33 cellular contexts compared by ENCODE assay signal in genomic region chr6:22825210-22825609, GRCh38.
DNase-seq lines count a peak whose midpoint lies in the region; ATAC-seq and TF ChIP-seq lines count a peak whose summit lies in the region.
"Had no signal": no experiment of that assay in that cellular context is flagged by ENCODE, and none has a peak within 500 bp of the region (broad histone marks: within the 10 kb centered on the region; RNA-seq: fewer than 3 reads in every experiment).

No MANE protein-coding gene starts in this region.

- no peak overlapping the region for H3K4me3 Mint-ChIP-seq in stimulated activated naive B cell treated with anti-CD40 and anti-IgM and Interleukin-4, amounts not matched to agents 10 μg/mL and 1 μg/mL and 100 μg/mL, for 72 hours
- no peak overlapping the region for H3K4me3 Mint-ChIP-seq in activated T-cell treated with anti-CD3 and anti-CD28 coated beads, Interleukin-2, amount 50 U/mL, for 4 hours
- H3K4me3 Mint-ChIP-seq: B cell; central memory CD8-positive, alpha-beta T cell; dendritic cell treated with granulocyte-macrophage colony-stimulating factor and Interleukin-4, amounts not matched to agents 40 ng/mL and 50 ng/mL, for 4 days; H9; neural progenitor cell; T-helper 1 cell treated with Interleukin-12 subunit alpha and Interleukin-12 subunit beta and Interleukin-4 antibody, amounts not matched to agents 30 μg/mL and 1 μg/mL, for 36 hours had no signal

- H3K36me3 Mint-ChIP-seq in stimulated activated naive B cell treated with anti-CD40 and anti-IgM and Interleukin-4, amounts not matched to agents 10 μg/mL and 1 μg/mL and 100 μg/mL, for 72 hours: no peaks in the 10 kb centered on the region
- H3K36me3 Mint-ChIP-seq in activated T-cell treated with anti-CD3 and anti-CD28 coated beads, Interleukin-2, amount 50 U/mL, for 4 hours (ENCODE audit: insufficient read depth): no peaks in the 10 kb centered on the region
- H3K36me3 Mint-ChIP-seq: neural progenitor cell had no signal

- H3K4me1 ChIP-seq in Panc1 (ENCODE audit: control insufficient read depth, insufficient read depth, low read length): peaks cover 20% of the 10 kb centered on the region

- intact Hi-C loops in Panc1 (cut with micrococcal nuclease; ENCODE audit: unreplicated experiment): loop anchor here (5.0 to 10.0 kb wide), 2 partner anchors 680 to 1233 kb away; partner anchors contain the start of gene SOX4

- no peaks in the 10 kb centered on the region for H3K36me3 ChIP-seq in Panc1 (ENCODE audit: control insufficient read depth, insufficient read depth, low read length)
- H3K36me3 ChIP-seq: esophagus squamous epithelium, neural progenitor cell, right lobe of liver, stomach, thyroid gland, vagina had no signal

- H3K27ac Mint-ChIP-seq in stimulated activated naive B cell treated with anti-CD40 and anti-IgM and Interleukin-4, amounts not matched to agents 10 μg/mL and 1 μg/mL and 100 μg/mL, for 72 hours: no peak overlapping the region
- H3K27ac Mint-ChIP-seq: B cell; dendritic cell treated with granulocyte-macrophage colony-stimulating factor and Interleukin-4, amounts not matched to agents 40 ng/mL and 50 ng/mL, for 4 days; H9; neural progenitor cell; T-helper 1 cell treated with Interleukin-12 subunit alpha and Interleukin-12 subunit beta and Interleukin-4 antibody, amounts not matched to agents 30 μg/mL and 1 μg/mL, for 36 hours had no signal

- POLR2A ChIA-PET in Panc1 (lab: Charles Lee): no interaction called here

- no peaks in the 10 kb centered on the region for H3K27me3 Mint-ChIP-seq in stimulated activated naive B cell treated with anti-CD40 and anti-IgM and Interleukin-4, amounts not matched to agents 10 μg/mL and 1 μg/mL and 100 μg/mL, for 72 hours
- no peaks in the 10 kb centered on the region for H3K27me3 Mint-ChIP-seq in activated T-cell treated with anti-CD3 and anti-CD28 coated beads, Interleukin-2, amount 50 U/mL, for 4 hours (ENCODE audit: low read depth)
- H3K27me3 Mint-ChIP-seq: B cell; central memory CD8-positive, alpha-beta T cell; dendritic cell treated with granulocyte-macrophage colony-stimulating factor and Interleukin-4, amounts not matched to agents 40 ng/mL and 50 ng/mL, for 4 days had no signal

- peaks cover 5 to 7% of the 10 kb centered on the region in 2 donors for H3K4me1 Mint-ChIP-seq in stimulated activated naive B cell treated with anti-CD40 and anti-IgM and Interleukin-4, amounts not matched to agents 10 μg/mL and 1 μg/mL and 100 μg/mL, for 72 hours
- H3K4me1 Mint-ChIP-seq in activated T-cell treated with anti-CD3 and anti-CD28 coated beads, Interleukin-2, amount 50 U/mL, for 4 hours (ENCODE audit: low read depth): no peaks in the 10 kb centered on the region
- H3K4me1 Mint-ChIP-seq: B cell; central memory CD8-positive, alpha-beta T cell had no signal

- peak overlapping the region; percentile 63 for H3K27ac ChIP-seq in Panc1 (ENCODE audit: low read length)
- H3K27ac ChIP-seq: esophagus squamous epithelium, HL-60, neural progenitor cell, right lobe of liver, stomach, thyroid gland, vagina had no signal

- no peak for TF ChIP-seq CTCF in Panc1 (IDR thresholded peaks at IDR 0.05)

- peak; percentile 8 for DNase-seq in NCI-H2227 (lab: John Stamatoyannopoulos, UW; ENCODE audit: unreplicated experiment)
- no peak for DNase-seq in NCI-H2227 treated with DMSO at 0.1 percent for 48 hours (lab: John Stamatoyannopoulos, UW)
- no peak for DNase-seq in Panc1 (ENCODE audit: low read depth, low spot score)
- peak; percentile 34 for DNase-seq in left kidney (ENCODE audit: low read depth, low spot score)
- DNase-seq in stimulated activated naive B cell treated with anti-CD40 and anti-IgM and Interleukin-4, amounts not matched to agents 10 μg/mL and 1 μg/mL and 100 μg/mL, for 72 hours: no peak
- no peak for DNase-seq in activated T-cell treated with anti-CD3 and anti-CD28 coated beads, Interleukin-2, amount 50 U/mL, for 4 hours
- no peak for DNase-seq in AML-193 (lab: John Stamatoyannopoulos, UW)
- DNase-seq: activated CD4-positive, alpha-beta T cell treated with anti-CD3 and anti-CD28 coated beads, Interleukin-2, amount 50 U/mL, for 48 hours; activated naive CD4-positive, alpha-beta T cell treated with Interleukin-2 at 50 U/mL for 16 hours; body of pancreas; DMS 273 treated with DMSO at 0.1 percent for 48 hours; esophagus squamous epithelium; H9; KBM-7; NCI-H2029; NCI-H226; NCI-H526 treated with DMSO at 0.1 percent for 48 hours; OCI-M1; right lobe of liver; stimulated activated CD4-positive, alpha-beta T cell treated with anti-CD3 and anti-CD28 coated beads, Interleukin-2, amount 100 ng/mL, for 48 hours; stomach; thyroid gland had no signal

- H3K9me3 ChIP-seq in Panc1 (ENCODE audit: control insufficient read depth, insufficient read depth, low read depth, low read length): no peaks in the 10 kb centered on the region
- H3K9me3 ChIP-seq: body of pancreas, esophagus squamous epithelium, right lobe of liver, stomach, thyroid gland, vagina had no signal

- no peak overlapping the region for H3K4me3 ChIP-seq in Panc1 (ENCODE audit: low read depth in 2 of 2, low read length in 2 of 2)
- H3K4me3 ChIP-seq: A549, body of pancreas, esophagus squamous epithelium, hepatocyte, neural progenitor cell, right lobe of liver, stomach, thyroid gland, vagina had no signal

- H3K27me3 ChIP-seq in Panc1 (ENCODE audit: control insufficient read depth, insufficient read depth, low read length): no peaks in the 10 kb centered on the region
- H3K27me3 ChIP-seq: body of pancreas, esophagus squamous epithelium, hepatocyte, neural progenitor cell, right lobe of liver, stomach, thyroid gland, vagina had no signal

- CTCF ChIA-PET in Panc1 (lab: Charles Lee): no interaction called here

- in situ Hi-C loops in Panc1 (cut with HindIII; ENCODE audit: low pct_unique_long_range_greater_than_20kb, low sequenced_read_pairs): no loop called here

- H3K9me3 Mint-ChIP-seq in stimulated activated naive B cell treated with anti-CD40 and anti-IgM and Interleukin-4, amounts not matched to agents 10 μg/mL and 1 μg/mL and 100 μg/mL, for 72 hours: no peaks in the 10 kb centered on the region
- H3K9me3 Mint-ChIP-seq in activated T-cell treated with anti-CD3 and anti-CD28 coated beads, Interleukin-2, amount 50 U/mL, for 4 hours: peaks cover 6% of the 10 kb centered on the region
- H3K9me3 Mint-ChIP-seq: dendritic cell treated with granulocyte-macrophage colony-stimulating factor and Interleukin-4, amounts not matched to agents 40 ng/mL and 50 ng/mL, for 4 days; H9; T-helper 1 cell treated with Interleukin-12 subunit alpha and Interleukin-12 subunit beta and Interleukin-4 antibody, amounts not matched to agents 30 μg/mL and 1 μg/mL, for 36 hours had no signal

- BruUV-seq in Panc1 (replicated peaks; lab: Mats Ljungman, UMichigan): no TSS peak

- no peak for ATAC-seq in Panc1
- ATAC-seq in stimulated activated naive B cell treated with anti-CD40 and anti-IgM and Interleukin-4, amounts not matched to agents 10 μg/mL and 1 μg/mL and 100 μg/mL, for 72 hours (replicated peaks): peak; percentile 34 to 58
- no peak for ATAC-seq in activated T-cell treated with anti-CD3 and anti-CD28 coated beads, Interleukin-2, amount 50 U/mL, for 4 hours
- ATAC-seq in HG02973 (IDR thresholded peaks at IDR 0.05; ENCODE audit: unreplicated experiment): no peak
- ATAC-seq: A549; activated CD4-positive, CD25-positive, alpha-beta regulatory T cell treated with anti-CD3 and anti-CD28 coated beads, Interleukin-2, amount 50 U/mL, for 24 hours; body of pancreas; right lobe of liver had no signal

Comparison
In these comparisons a context has a peak if more than half of its experiments do, and no peak if none do; other contexts are left out.
1. DNase-seq: peak in NCI-H2227 (single experiment) and left kidney (single experiment); none in NCI-H2227 treated with DMSO at 0.1 percent for 48 hours (single experiment), Panc1 (single experiment), stimulated activated naive B cell treated with anti-CD40 and anti-IgM and Interleukin-4, amounts not matched to agents 10 μg/mL and 1 μg/mL and 100 μg/mL, for 72 hours (single experiment), activated T-cell treated with anti-CD3 and anti-CD28 coated beads, Interleukin-2, amount 50 U/mL, for 4 hours (single experiment) and AML-193 (0 of 2).
2. ATAC-seq: peak in stimulated activated naive B cell treated with anti-CD40 and anti-IgM and Interleukin-4, amounts not matched to agents 10 μg/mL and 1 μg/mL and 100 μg/mL, for 72 hours (2 of 2); none in Panc1 (single experiment), activated T-cell treated with anti-CD3 and anti-CD28 coated beads, Interleukin-2, amount 50 U/mL, for 4 hours (0 of 2) and HG02973 (single experiment).